ENCODE assay signal across 13 cellular contexts in genomic region chr1:154548028-154548427, GRCh38. TPM values are rescaled to one million over a fixed set of nuclear protein-coding genes. Genes with fewer than 3 reads are reported as not detected.
A peak's percentile ranks its signal among the peaks of the same experiment; 100 is the strongest.
DNase-seq lines count a peak whose midpoint lies in the region; ATAC-seq and TF ChIP-seq lines count a peak whose summit lies in the region.
"Had no signal": no experiment of that assay in that cellular context is flagged by ENCODE, and none has a peak within 500 bp of the region (broad histone marks: within the 10 kb centered on the region; RNA-seq: fewer than 3 reads in every experiment).

No MANE protein-coding gene starts in this region.

- H3K36me3 ChIP-seq in heart left ventricle, result peaks cover 5 to 55% (median 45%) of the 10 kb centered on the region in 9 donors

- H3K27me3 ChIP-seq in heart left ventricle, result no peaks in the 10 kb centered on the region
- H3K27me3 ChIP-seq: tibial nerve had no signal

- no peak overlapping the region for H3K4me3 ChIP-seq in heart left ventricle
- H3K4me3 ChIP-seq: tibial nerve had no signal

- TF ChIP-seq CTCF in 22Rv1 (IDR thresholded peaks at IDR 0.05) (no peak), heart left ventricle (IDR thresholded peaks at IDR 0.05) (no peak)

- H3K9me3 ChIP-seq in heart left ventricle, result no peaks in the 10 kb centered on the region
- H3K9me3 ChIP-seq: tibial nerve had no signal

- no peak for TF ChIP-seq POLR2A in heart left ventricle (IDR thresholded peaks at IDR 0.05)

- 21 to 37% (median 31%) methylated on average over 1 of the region's 1 CpG for WGBS in heart left ventricle, 4 donors

- intact Hi-C loops in heart left ventricle (cut with DNase I), result loop anchor here in 4 of 10 donors (5.0 to 10.0 kb wide), 3 partner anchors 66 to 213 kb away; no protein-coding TSS in a partner anchor

- H3K4me1 ChIP-seq in heart left ventricle, result peaks cover 0 to 28% (median 13%) of the 10 kb centered on the region in 12 donors

- H3K27ac ChIP-seq in 22Rv1, result peak overlapping the region; percentile 3; the same call in 1 of the 2 replicates
- peak overlapping the region in 6 of 12 donors; percentile 0 to 50 (median 28) for H3K27ac ChIP-seq in heart left ventricle

- peak in 3 of 5 donors; percentile 46 to 70 (median 47) for DNase-seq in heart left ventricle
- DNase-seq: activated naive CD4-positive, alpha-beta T cell treated with anti-CD3 and anti-CD28 coated beads, Interleukin-2, amount 50 U/mL, for 16 hours; DND-41; H9; naive thymus-derived CD8-positive, alpha-beta T cell had no signal

- ATAC-seq in heart left ventricle, result peak; percentile 71 to 82 (median 78)
- no peak for ATAC-seq in GM21619 (IDR thresholded peaks at IDR 0.05; ENCODE audit: unreplicated experiment)
- no peak for ATAC-seq in HG03520 (IDR thresholded peaks at IDR 0.05; ENCODE audit: unreplicated experiment)
- ATAC-seq: naive thymus-derived CD8-positive, alpha-beta T cell; Panc1 had no signal

RNA-seq across cellular contexts. Expression of gene UBE2Q1, which starts 10.4 kb away (rescaled TPM):
- total RNA-seq in heart left ventricle, result 10 to 100 TPM; 22.1 to 79.4 (median 58.8) TPM
- 10 to 100 TPM; 23.0 to 36.2 TPM for polyA plus RNA-seq in heart left ventricle

RNA-seq across cellular contexts. Expression of gene CHRNB2, which starts 19.6 kb away (rescaled TPM):
- under 1 TPM in 3 of 9 donors, not detected in 6; 0.05 to 0.14 (median 0.06) TPM for total RNA-seq in heart left ventricle
- polyA plus RNA-seq in heart left ventricle, result under 1 TPM in 1 of 2 donors, not detected in 1; 0.03 TPM
- total RNA-seq: fibroblast of lung; naive thymus-derived CD8-positive, alpha-beta T cell; NCI-H460; T-helper 2 cell treated with Interferon-gamma antibody and Interleukin-4, amounts not matched to agents 100 ng/mL and 5 ng/mL, for 36 hours; tibial nerve had no signal

RNA-seq across cellular contexts. Expression of gene SHE, which starts 45.8 kb away (rescaled TPM):
- 10 to 100 TPM; 11.1 to 19.4 (median 11.9) TPM for total RNA-seq in heart left ventricle
- 10 to 100 TPM; 10.1 to 17.7 TPM for polyA plus RNA-seq in heart left ventricle
- total RNA-seq: fibroblast of lung; naive thymus-derived CD8-positive, alpha-beta T cell; T-helper 2 cell treated with Interferon-gamma antibody and Interleukin-4, amounts not matched to agents 100 ng/mL and 5 ng/mL, for 36 hours had no signal
- polyA plus RNA-seq: fibroblast of lung; naive thymus-derived CD8-positive, alpha-beta T cell had no signal

RNA-seq across cellular contexts. Expression of gene TDRD10, which starts 46.0 kb away (rescaled TPM):
- 1 to 10 TPM in 8 of 9 donors, under 1 TPM in 1; 0.71 to 3.4 (median 1.8) TPM for total RNA-seq in heart left ventricle
- polyA plus RNA-seq in heart left ventricle, result 1 to 10 TPM; 2.9 to 3.0 TPM
- total RNA-seq: naive thymus-derived CD8-positive, alpha-beta T cell; NCI-H460; T-helper 2 cell treated with Interferon-gamma antibody and Interleukin-4, amounts not matched to agents 100 ng/mL and 5 ng/mL, for 36 hours had no signal
- polyA plus RNA-seq: fibroblast of lung; naive thymus-derived CD8-positive, alpha-beta T cell had no signal

RNA-seq across cellular contexts. Expression of gene ADAR, which starts 60.0 kb away (rescaled TPM):
- 100 to 1,000 TPM in 1 of 9 donors, 10 to 100 TPM in 8; 52.1 to 117 (median 63.1) TPM for total RNA-seq in heart left ventricle
- polyA plus RNA-seq in heart left ventricle, result 10 to 100 TPM; 16.0 to 29.5 TPM

Comparison
In these comparisons a context has a peak if more than half of its experiments do, and no peak if none do; other contexts are left out.
1. ATAC-seq: peak in heart left ventricle (4 of 4); none in GM21619 (single experiment) and HG03520 (single experiment).